ENCODE assay signal across 9 cellular contexts in genomic region chr3:170128977-170129431, GRCh38. TPM values are rescaled to one million over a fixed set of nuclear protein-coding genes. Genes with fewer than 3 reads are reported as not detected.
A peak's percentile ranks its signal among the peaks of the same experiment; 100 is the strongest.
DNase-seq lines count a peak whose midpoint lies in the region; ATAC-seq, FAIRE-seq and TF ChIP-seq lines count a peak whose summit lies in the region.
"Had no signal": no experiment of that assay in that cellular context is flagged by ENCODE, and none has a peak within 500 bp of the region (broad histone marks: within the 10 kb centered on the region; RNA-seq: fewer than 3 reads in every experiment).

No MANE protein-coding gene starts in this region.

- H3K4me1 ChIP-seq in lung (ENCODE audit: control insufficient read depth in 2 of 2, insufficient read depth in 2 of 2, low read length in 2 of 2) = peaks cover 0 to 7% of the 10 kb centered on the region in 2 donors

- ATAC-seq in GM19372 (IDR thresholded peaks at IDR 0.05; ENCODE audit: low read depth, unreplicated experiment) (peak; percentile 43), HG03175 (IDR thresholded peaks at IDR 0.05; ENCODE audit: unreplicated experiment) (peak; percentile 56), lung (ENCODE audit: insufficient read depth, low FRiP score) (peak; percentile 19)

- DNase-seq in D341Med (ENCODE audit: low spot score) (peak; percentile 18), SW480 (ENCODE audit: low spot score) (peak; percentile 36), lung (ENCODE audit: low spot score) (no peak), COLO829 (ENCODE audit: low spot score) (no peak), D721Med (ENCODE audit: insufficient read length, low spot score) (no peak)
- DNase-seq in activated CD8-positive, alpha-beta memory T cell treated with anti-CD3 and anti-CD28 coated beads, Interleukin-2, amount 50 U/mL, for 48 hours = no peak

- peaks cover 9 to 18% of the 10 kb centered on the region in 2 donors for H3K36me3 ChIP-seq in lung (ENCODE audit: control insufficient read depth in 2 of 2, insufficient read depth in 2 of 2, low read length in 2 of 2)

- no peak for FAIRE-seq in D721Med (lab: Jason Lieb, UNC)

- H3K27ac ChIP-seq in lung (ENCODE audit: low read depth in 1 of 2, low read length in 1 of 2) = no peak overlapping the region
- H3K27ac ChIP-seq: thoracic aorta had no signal

- TF ChIP-seq CTCF in lung (IDR thresholded peaks at IDR 0.05; ENCODE audit: control extremely low read depth, extremely low read depth) = no peak
- no peak for TF ChIP-seq CTCF in D721Med (IDR thresholded peaks at IDR 0.05; ENCODE audit: insufficient read depth, missing control alignments)

- peaks cover 0 to 2% of the 10 kb centered on the region in 2 donors for H3K9me3 ChIP-seq in lung (ENCODE audit: control insufficient read depth in 2 of 2, insufficient read depth in 1 of 2, low read length in 1 of 2)
- H3K9me3 ChIP-seq: thoracic aorta had no signal

- H3K27me3 ChIP-seq in lung (ENCODE audit: control insufficient read depth, insufficient read depth) = no peaks in the 10 kb centered on the region

- no peak overlapping the region for H3K4me3 ChIP-seq in lung
- H3K4me3 ChIP-seq: thoracic aorta had no signal

- WGBS in lung, 2 donors = 83 to 88% methylated on average over 1 of the region's 1 CpG

RNA-seq across cellular contexts. Expression of gene PHC3, which starts 52.5 kb away (rescaled TPM):
- total RNA-seq in lung = 100 to 1,000 TPM in 1 of 2 donors, 10 to 100 TPM in 1; 52.6 to 110 TPM
- polyA plus RNA-seq in lung = 1 to 10 TPM; 7.6 to 9.7 TPM

Comparison
In these comparisons a context has a peak if more than half of its experiments do, and no peak if none do; other contexts are left out.
1. DNase-seq: peak in D341Med (single experiment) and SW480 (single experiment); none in lung (single experiment), COLO829 (single experiment), activated CD8-positive, alpha-beta memory T cell treated with anti-CD3 and anti-CD28 coated beads, Interleukin-2, amount 50 U/mL, for 48 hours (single experiment) and D721Med (single experiment).
2. Peak in every context shown above with its lines, with median percentiles within 50 percentile points of each other: ATAC-seq.